Comparison of ENCODE assay signal across 25 cellular contexts in genomic region chr14:101411151-101411550, GRCh38.
"Had no signal": no experiment of that assay in that cellular context is flagged by ENCODE, and none has a peak within 500 bp of the region (broad histone marks: within the 10 kb centered on the region; RNA-seq: fewer than 3 reads in every experiment).

No MANE protein-coding gene starts in this region.

- H3K79me2 ChIP-seq: hepatocyte had no signal

- DNase-seq: dermis blood vessel endothelial cell; dorsolateral prefrontal cortex; effector CD4-positive, alpha-beta T cell; effector memory CD4-positive, alpha-beta T cell; foreskin keratinocyte; heart left ventricle; hypothalamus; immature natural killer cell; islet precursor cell; kidney; kidney glomerular epithelial cell; left colon; left lung; left ventricle myocardium superior; lower lobe of right lung; mesenchymal stem cell; mucosa of descending colon; naive B cell had no signal

- H3K4me1 ChIP-seq: foreskin keratinocyte, heart left ventricle had no signal

- FAIRE-seq: colon, endothelial cell of umbilical vein, frontal cortex, kidney had no signal

- H3K9me3 ChIP-seq: esophagus muscularis mucosa, gastroesophageal sphincter, heart left ventricle, left lung, lower lobe of right lung, mucosa of descending colon had no signal

- H3K4me3 ChIP-seq: coronary artery, dorsolateral prefrontal cortex, esophagus muscularis mucosa, gastroesophageal sphincter, heart left ventricle, hepatocyte, left lung, lower lobe of right lung, mucosa of descending colon had no signal

- ATAC-seq: foreskin keratinocyte, gastroesophageal sphincter, heart left ventricle, left colon, left lung, left ventricle myocardium superior, lower lobe of right lung, mucosa of descending colon had no signal

- H3K36me3 ChIP-seq: esophagus muscularis mucosa, gastroesophageal sphincter, heart left ventricle, left lung, lower lobe of right lung had no signal

- H3K27ac ChIP-seq: coronary artery, dorsolateral prefrontal cortex, esophagus muscularis mucosa, foreskin keratinocyte, gastroesophageal sphincter, heart left ventricle, hepatocyte, left lung, lower lobe of right lung had no signal

- H3K27me3 ChIP-seq: foreskin keratinocyte, hepatocyte had no signal

- H2AFZ ChIP-seq: hepatocyte had no signal

- H3K4me2 ChIP-seq: hepatocyte had no signal
